In the genomic region with DNA sequence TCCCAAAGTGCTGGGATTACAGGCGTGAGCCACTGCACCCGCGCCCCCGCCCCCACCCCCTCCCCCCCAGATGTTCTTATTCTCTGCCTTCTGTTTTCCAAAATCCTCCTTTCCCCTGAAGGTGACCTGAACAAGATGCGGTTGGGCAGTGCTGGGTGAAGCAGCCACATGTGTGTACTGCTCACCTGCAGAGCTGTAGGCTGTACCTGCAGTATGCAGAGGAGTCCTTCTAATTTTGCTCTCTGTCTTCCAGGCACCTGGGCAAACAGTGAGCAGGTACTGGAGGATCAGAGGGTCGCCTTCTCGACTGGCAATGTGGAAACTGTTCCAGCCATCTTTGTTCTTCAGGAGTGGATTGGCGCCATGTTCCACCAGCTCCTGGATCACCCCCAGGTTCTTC, we compare ENCODE assay signal across 15 cellular contexts. TPM values are rescaled to one million over a fixed set of nuclear protein-coding genes. Genes with fewer than 3 reads are reported as not detected.
DNase-seq lines count a peak whose midpoint lies in the region; ATAC-seq and TF ChIP-seq lines count a peak whose summit lies in the region.
"Had no signal": no experiment of that assay in that cellular context is flagged by ENCODE, and none has a peak within 500 bp of the region (broad histone marks: within the 10 kb centered on the region; RNA-seq: fewer than 3 reads in every experiment).

No MANE protein-coding gene starts in this region.

- TF ChIP-seq EP300 in stomach (IDR thresholded peaks at IDR 0.05), result no peak

- H3K36me3 ChIP-seq in left ventricle myocardium inferior, result peaks cover 39% of the 10 kb centered on the region
- H3K36me3 ChIP-seq in OCI-LY7 (ENCODE audit: insufficient read depth, low read length), result peaks cover 49% of the 10 kb centered on the region
- H3K36me3 ChIP-seq in stomach, result peaks cover 7 to 36% (median 30%) of the 10 kb centered on the region in 4 donors

- intact Hi-C loops in left ventricle myocardium inferior (cut with micrococcal nuclease) (no loop called here), Right ventricle myocardium superior (cut with DNase I) (loop anchor here (5.0 kb wide), 1 partner anchor 75 kb away; a partner anchor contains a TSS), OCI-LY7 (cut with micrococcal nuclease; ENCODE audit: unreplicated experiment) (loop anchor here (2.0 to 5.0 kb wide), 2 partner anchors 75 to 110 kb away; a partner anchor contains a TSS), stomach (cut with DNase I; ENCODE audit: low total_unique reads) (no loop called here)

- H2AFZ ChIP-seq in OCI-LY7 (ENCODE audit: low read length), result no peak overlapping the region

- BruUV-seq in OCI-LY7 (replicated peaks; lab: Mats Ljungman, UMichigan), result no TSS peak

- H3K4me3 ChIP-seq in left ventricle myocardium inferior (peak overlapping the region; percentile 90), OCI-LY7 (ENCODE audit: low read depth, low read length, poor library complexity, severe bottlenecking) (no peak overlapping the region), stomach (peak overlapping the region in 3 of 4 donors; percentile 89 to 96 (median 95))

- TF ChIP-seq CTCF in left ventricle myocardium inferior (IDR thresholded peaks at IDR 0.05; ENCODE audit: borderline replicate concordance) (no peak), OCI-LY7 (conservative IDR thresholded peaks at IDR 0.05; ENCODE audit: low read length) (no peak), glutamatergic neuron (IDR thresholded peaks at IDR 0.05; ENCODE audit: partially characterized antibody, unreplicated experiment) (no peak), stomach (IDR thresholded peaks at IDR 0.05) (no peak)

- WGBS in stomach, 5 donors, result 55 to 87% (median 64%) methylated on average over 8 of the region's 8 CpGs

- TF ChIP-seq POLR2A in stomach (IDR thresholded peaks at IDR 0.05), result no peak

- no peak for ATAC-seq in Right ventricle myocardium superior (ENCODE audit: poor library complexity)
- no peak for ATAC-seq in GM21526 (IDR thresholded peaks at IDR 0.05; ENCODE audit: low FRiP score, unreplicated experiment)
- ATAC-seq: lower lobe of right lung had no signal

- peak overlapping the region; percentile 98 for H3K4me2 ChIP-seq in OCI-LY7 (ENCODE audit: low read length)

- H3K4me3 Mint-ChIP-seq in glutamatergic neuron (ENCODE audit: unreplicated experiment), result peak overlapping the region; percentile 93

- H3K4me1 Mint-ChIP-seq in glutamatergic neuron (ENCODE audit: low read depth, unreplicated experiment), result peaks cover 27% of the 10 kb centered on the region

- H3K9me3 ChIP-seq in left ventricle myocardium inferior (replicated peaks) (no peaks in the 10 kb centered on the region), OCI-LY7 (ENCODE audit: low read length) (no peaks in the 10 kb centered on the region), stomach (no peaks in the 10 kb centered on the region)
- H3K9me3 ChIP-seq: BE2C, lower lobe of right lung, SJCRH30 had no signal

- H3K27me3 ChIP-seq in left ventricle myocardium inferior (ENCODE audit: low read depth) (no peaks in the 10 kb centered on the region), stomach (no peaks in the 10 kb centered on the region)
- H3K27me3 ChIP-seq: BE2C, SJCRH30 had no signal

- H3K79me2 ChIP-seq in OCI-LY7 (ENCODE audit: insufficient read depth, low read depth, low read length), result peaks cover 29% of the 10 kb centered on the region

- H3K27ac ChIP-seq in left ventricle myocardium inferior (replicated peaks) (no peak overlapping the region), OCI-LY7 (ENCODE audit: low read depth, low read length, poor library complexity, severe bottlenecking) (no peak overlapping the region), stomach (peak overlapping the region in 4 of 5 donors; percentile 52 to 97 (median 76))
- H3K27ac ChIP-seq: epithelial cell of prostate, parathyroid adenoma, SJCRH30 had no signal

- H3K27ac Mint-ChIP-seq in glutamatergic neuron (ENCODE audit: unreplicated experiment), result no peak overlapping the region

- DNase-seq in left ventricle myocardium inferior (no peak), Right ventricle myocardium superior (no peak), OCI-LY7 (ENCODE audit: low spot score) (no peak), glutamatergic neuron (no peak), stomach (no peak), foreskin melanocyte (no peak), LoVo (ENCODE audit: low spot score) (no peak)
- DNase-seq: BE2C; central memory CD4-positive, alpha-beta T cell; lower lobe of right lung; NCI-H187 treated with DMSO at 0.1 percent for 48 hours; SJCRH30 had no signal

- H3K9me2 ChIP-seq in OCI-LY7 (ENCODE audit: insufficient read depth, low read length), result no peaks in the 10 kb centered on the region

- CTCF ChIA-PET in OCI-LY7 (lab: Charles Lee; ENCODE audit: unreplicated experiment), result no interaction called here

- POLR2A ChIA-PET in OCI-LY7 (lab: Charles Lee), result interaction anchor here (0.6 to 1.3 kb wide), 4 partner anchors 17 to 222 kb away, joined by 3 to 6 read pairs (median 4); a partner anchor contains a TSS

- H4K20me1 ChIP-seq in OCI-LY7 (ENCODE audit: insufficient read depth, low read length), result peaks cover 8% of the 10 kb centered on the region; the same call in 1 of the 2 replicates

- H3K4me1 ChIP-seq in left ventricle myocardium inferior, result peaks cover 48% of the 10 kb centered on the region
- H3K4me1 ChIP-seq in OCI-LY7 (ENCODE audit: insufficient read depth, low read length, poor library complexity, severe bottlenecking), result peaks cover 26% of the 10 kb centered on the region
- peaks cover 45 to 73% (median 55%) of the 10 kb centered on the region in 4 donors for H3K4me1 ChIP-seq in stomach
- H3K4me1 ChIP-seq: BE2C, SJCRH30 had no signal

- H3K36me3 Mint-ChIP-seq in glutamatergic neuron (ENCODE audit: unreplicated experiment), result no peaks in the 10 kb centered on the region

- peaks cover 8% of the 10 kb centered on the region for H3K27me3 Mint-ChIP-seq in glutamatergic neuron (ENCODE audit: unreplicated experiment)

- peaks cover 11% of the 10 kb centered on the region for H3K9me3 Mint-ChIP-seq in glutamatergic neuron (ENCODE audit: unreplicated experiment)

RNA-seq across cellular contexts. Expression of a gene that starts 2.1 kb away (rescaled TPM):
- total RNA-seq in left ventricle myocardium inferior (2.3 TPM), Right ventricle myocardium superior (2.4 TPM), OCI-LY7 (2022) (12.0 and 15.0 TPM in 2 replicates), glutamatergic neuron (ENCODE audit: unreplicated experiment) (7.5 TPM), stomach (100 to 1,000 TPM in 2 of 5 donors, 1 to 10 TPM in 3; 2.2 to 233 (median 8.4) TPM)
- 7.9 and 15.2 TPM in 2 replicates for total RNA-seq in OCI-LY7 (2014; rRNA removed; shearing (Covaris generic))
- 1 to 10 TPM; 5.1 to 8.7 (median 7.0) TPM for polyA plus RNA-seq in stomach

RNA-seq across cellular contexts. Expression of a gene that starts 2.4 kb away (rescaled TPM):
- total RNA-seq in left ventricle myocardium inferior (75.5 TPM), Right ventricle myocardium superior (83.0 TPM), OCI-LY7 (2022) (58.1 and 67.4 TPM in 2 replicates), glutamatergic neuron (ENCODE audit: unreplicated experiment) (65.0 TPM), stomach (100 to 1,000 TPM in 3 of 5 donors, 10 to 100 TPM in 2; 42.6 to 192 (median 110) TPM)
- total RNA-seq in OCI-LY7 (2014; rRNA removed; shearing (Covaris generic)), result 61.9 and 65.6 TPM in 2 replicates
- polyA plus RNA-seq in stomach, result 10 to 100 TPM; 38.4 to 51.4 (median 40.3) TPM

Comparison
In these comparisons a context has a peak if more than half of its experiments do, and no peak if none do; other contexts are left out.
1. intact Hi-C loops: an anchor here in Right ventricle myocardium superior (5.0 kb wide) and OCI-LY7 (2.0 to 5.0 kb wide); none called in left ventricle myocardium inferior and stomach.
2. H3K27ac ChIP-seq: peak in stomach (4 of 5); none in left ventricle myocardium inferior (single experiment) and OCI-LY7 (single experiment).